ENCODE assay signal across 17 cellular contexts in genomic region chr13:29505950-29506349, GRCh38.
A peak's percentile ranks its signal among the peaks of the same experiment; 100 is the strongest.
DNase-seq lines count a peak whose midpoint lies in the region; ATAC-seq, FAIRE-seq and TF ChIP-seq lines count a peak whose summit lies in the region.
"Had no signal": no experiment of that assay in that cellular context is flagged by ENCODE, and none has a peak within 500 bp of the region (broad histone marks: within the 10 kb centered on the region; RNA-seq: fewer than 3 reads in every experiment).

No MANE protein-coding gene starts in this region.

- 88% methylated on average over 10 of the region's 10 CpGs; no CpG with 5 or more reads in 1 of the 2 experiments for WGBS in H1 (ENCODE audit: extremely low coverage in 1 of 2, insufficient coverage in 1 of 2, insufficient read length in 1 of 2, insufficient replicate concordance in 2 of 2, low coverage in 1 of 2, low lambda C conversion rate in 2 of 2, missing lambda C conversion rate in 1 of 2), 2 experiments

- H2BK20ac ChIP-seq in H1 (ENCODE audit: low read length) = no peak overlapping the region

- no peak overlapping the region for H3K4me2 ChIP-seq in KMS-11
- no peak overlapping the region for H3K4me2 ChIP-seq in H1 (ENCODE audit: insufficient read depth in 1 of 2, low read depth in 2 of 2, low read length in 2 of 2)

- H3K79me2 ChIP-seq in KMS-11 (ENCODE audit: insufficient read depth, low read depth) (no peaks in the 10 kb centered on the region), H1 (ENCODE audit: control insufficient read depth in 1 of 2, insufficient read depth in 2 of 2, low read length in 2 of 2) (no peaks in the 10 kb centered on the region)

- no peak overlapping the region for H2BK5ac ChIP-seq in H1 (ENCODE audit: low read depth, low read length)

- no peak overlapping the region for H3K56ac ChIP-seq in H1 (replicated peaks; ENCODE audit: insufficient read length, low read depth, low read length)

- no peak overlapping the region for H2AK5ac ChIP-seq in H1 (ENCODE audit: low read depth, low read length)

- H3K9me3 ChIP-seq in Caco-2 (no peaks in the 10 kb centered on the region), H1 (ENCODE audit: insufficient read depth in 2 of 2, low read depth in 1 of 2, low read length in 1 of 2) (no peaks in the 10 kb centered on the region), upper lobe of right lung (no peaks in the 10 kb centered on the region)
- H3K9me3 ChIP-seq: BE2C had no signal

- no peak for TF ChIP-seq POLR2A in H1 (IDR thresholded peaks at IDR 0.05; ENCODE audit: control extremely low read depth in 1 of 2, low read depth in 2 of 2, low read length in 2 of 2)

- no peaks in the 10 kb centered on the region for H3K79me1 ChIP-seq in H1 (ENCODE audit: low read depth, low read length)

- TF ChIP-seq EP300 in H1 (IDR thresholded peaks at IDR 0.05; ENCODE audit: borderline replicate concordance in 1 of 2, low read depth in 2 of 2, low read length in 2 of 2) = no peak

- peak overlapping the region; percentile 37 for H3K27ac Mint-ChIP-seq in Caco-2 (ENCODE audit: unreplicated experiment)
- H3K27ac Mint-ChIP-seq: CD4-positive, CD25-positive, alpha-beta regulatory T cell had no signal

- POLR2A ChIA-PET in Caco-2 (lab: Charles Lee) = no interaction called here
- POLR2A ChIA-PET in H1 (lab: Charles Lee; ENCODE audit: partially characterized antibody) = interaction anchor here (0.8 to 4.2 kb wide), 5 partner anchors 9 to 90 kb away, joined by 3 to 23 read pairs (median 5); partner anchors contain the start of gene SLC7A1

- H3K9ac ChIP-seq in KMS-11 (no peak overlapping the region), H1 (replicated peaks in 1 of 4; ENCODE audit: extremely low read depth in 1 of 4, low read depth in 3 of 4, low read length in 3 of 4) (no peak overlapping the region)
- H3K9ac ChIP-seq: GM23248 had no signal

- H3K14ac ChIP-seq in H1 (ENCODE audit: insufficient read length) = no peak overlapping the region

- CTCF ChIA-PET in Caco-2 (lab: Charles Lee) = no interaction called here
- CTCF ChIA-PET in H1 (lab: Charles Lee; ENCODE audit: partially characterized antibody) = interaction anchor here (0.9 to 17.8 kb wide), 6 partner anchors 12 to 208 kb away, joined by 3 to 210 read pairs (median 9); no protein-coding TSS in a partner anchor

- H3K36me3 Mint-ChIP-seq in Caco-2 (ENCODE audit: insufficient read depth, unreplicated experiment) = peaks cover 77% of the 10 kb centered on the region

- H3K27me3 Mint-ChIP-seq in Caco-2 (ENCODE audit: insufficient read depth, unreplicated experiment) = peaks cover 3% of the 10 kb centered on the region

- peaks cover 14% of the 10 kb centered on the region for H3K4me1 ChIP-seq in Caco-2
- H3K4me1 ChIP-seq in KMS-11 (ENCODE audit: low read depth, poor library complexity, severe bottlenecking) = peaks cover 25% of the 10 kb centered on the region
- no peaks in the 10 kb centered on the region for H3K4me1 ChIP-seq in H1 (replicated peaks in 1 of 4; ENCODE audit: control insufficient read depth in 3 of 4, insufficient read depth in 4 of 4, low read length in 3 of 4)
- H3K4me1 ChIP-seq in upper lobe of right lung = no peaks in the 10 kb centered on the region

- no peak overlapping the region for H3K18ac ChIP-seq in H1 (ENCODE audit: extremely low read depth, low read length)

- no peak overlapping the region for H4K91ac ChIP-seq in H1 (replicated peaks; ENCODE audit: insufficient read length, low read length)

- H4K5ac ChIP-seq in H1 (ENCODE audit: insufficient read length, low read depth, low read length) = no peak overlapping the region

- H2AFZ ChIP-seq in KMS-11 (ENCODE audit: low read depth) (no peak overlapping the region), H1 (ENCODE audit: low read length) (no peak overlapping the region)
- H2AFZ ChIP-seq: GM23248 had no signal

- H3K4me1 Mint-ChIP-seq in Caco-2 (ENCODE audit: low read depth, unreplicated experiment) = peaks cover 20% of the 10 kb centered on the region
- H3K4me1 Mint-ChIP-seq: CD8-positive, alpha-beta memory T cell had no signal

- DNase-seq in Caco-2 = no peak
- DNase-seq in H1 (ENCODE audit: low read depth in 1 of 2, low spot score in 2 of 2) = no peak
- peak; percentile 35 for DNase-seq in upper lobe of right lung
- no peak for DNase-seq in stimulated activated CD4-positive, alpha-beta T cell treated with anti-CD3 and anti-CD28 coated beads, Interleukin-2, amount 100 ng/mL, for 24 hours
- no peak for DNase-seq in dedifferentiated amniotic fluid mesenchymal stem cell (ENCODE audit: extremely low spot score)
- DNase-seq: BE2C; CD4-positive, CD25-positive, alpha-beta regulatory T cell; CD8-positive, alpha-beta memory T cell; COR-L47; GM23248; HCEC 1CT; HFFc6 had no signal

- no peak overlapping the region for H3K4ac ChIP-seq in H1 (replicated peaks; ENCODE audit: insufficient read length, low read depth, low read length)

- H3K23ac ChIP-seq in H1 (ENCODE audit: insufficient read length) = no peak overlapping the region

- BruUV-seq in Caco-2 (replicated peaks; lab: Mats Ljungman, UMichigan) = no TSS peak

- no peaks in the 10 kb centered on the region for H3K27me3 ChIP-seq in Caco-2 (replicated peaks; ENCODE audit: control insufficient read depth, insufficient read depth, low read length)
- H3K27me3 ChIP-seq in KMS-11 (ENCODE audit: insufficient read depth, low read depth) = no peaks in the 10 kb centered on the region
- no peaks in the 10 kb centered on the region; a peak in 1 of 7 replicates for H3K27me3 ChIP-seq in H1 (replicated peaks in 1 of 4; ENCODE audit: control insufficient read depth in 3 of 4, extremely low read depth in 1 of 4, insufficient read depth in 3 of 4, low read length in 3 of 4)
- H3K27me3 ChIP-seq in upper lobe of right lung = peaks cover 12% of the 10 kb centered on the region
- H3K27me3 ChIP-seq: BE2C had no signal

- no peak overlapping the region for H2BK15ac ChIP-seq in H1 (ENCODE audit: low read length)

- no peak overlapping the region for H3K4me3 Mint-ChIP-seq in Caco-2 (ENCODE audit: unreplicated experiment)
- H3K4me3 Mint-ChIP-seq: CD4-positive, CD25-positive, alpha-beta regulatory T cell; CD8-positive, alpha-beta memory T cell; HFFc6 had no signal

- H4K8ac ChIP-seq in H1 (ENCODE audit: extremely low read depth, insufficient read depth, low read length) = peak overlapping the region; percentile 5; the same call in 1 of the 2 replicates

- H3K23me2 ChIP-seq in H1 (ENCODE audit: low read depth, low read length) = no peaks in the 10 kb centered on the region

- no peaks in the 10 kb centered on the region for H4K20me1 ChIP-seq in KMS-11 (ENCODE audit: insufficient read depth)
- peaks cover 0 to 3% of the 10 kb centered on the region in 2 experiments for H4K20me1 ChIP-seq in H1 (replicated peaks in 1 of 2; ENCODE audit: control insufficient read depth in 1 of 2, insufficient read depth in 2 of 2, low read length in 2 of 2)

- no peak for ATAC-seq in upper lobe of right lung

- H3K27ac ChIP-seq in KMS-11 (0 out of 2 replicates have a peak overlapping the region, but pooled peaks have one; percentile 69), H1 (ENCODE audit: low read depth, low read length) (no peak overlapping the region), upper lobe of right lung (no peak overlapping the region)
- H3K27ac ChIP-seq: GM23248 had no signal

- no peak for FAIRE-seq in H1 (lab: Jason Lieb, UNC)
- FAIRE-seq: D721Med, G401.6, GM12891, H54 had no signal

- H3K36me3 ChIP-seq in Caco-2 (ENCODE audit: control insufficient read depth, insufficient read depth, low read length) = 0 out of 2 replicates have a peak, but pooled peaks cover 1% of the 10 kb centered on the region
- H3K36me3 ChIP-seq in KMS-11 (ENCODE audit: insufficient read depth) = no peaks in the 10 kb centered on the region
- 0 out of 8 replicates have a peak, but pooled peaks cover 0 to 3% (median 0%) of the 10 kb centered on the region in 4 experiments for H3K36me3 ChIP-seq in H1 (ENCODE audit: control insufficient read depth in 2 of 4, insufficient read depth in 4 of 4, low read length in 3 of 4)
- no peaks in the 10 kb centered on the region for H3K36me3 ChIP-seq in upper lobe of right lung

- no peak overlapping the region for H3K4me3 ChIP-seq in Caco-2 (ENCODE audit: low read depth, low read length)
- H3K4me3 ChIP-seq in KMS-11 (IDR thresholded peaks at IDR 0.05; ENCODE audit: insufficient read depth, low read depth, low read length) = no peak overlapping the region
- no peak overlapping the region for H3K4me3 ChIP-seq in H1 (ENCODE audit: extremely low read depth in 1 of 4, insufficient read depth in 2 of 4, low read depth in 3 of 4, low read length in 4 of 4)
- no peak overlapping the region for H3K4me3 ChIP-seq in upper lobe of right lung
- H3K4me3 ChIP-seq: GM23248 had no signal

- intact Hi-C loops in Caco-2 (cut with micrococcal nuclease; ENCODE audit: unreplicated experiment) = loop anchor here (5.0 kb wide), 1 partner anchor 86 kb away; no protein-coding TSS in a partner anchor
- intact Hi-C loops in upper lobe of right lung (cut with DNase I) = no loop called here

- no peak overlapping the region for H2BK120ac ChIP-seq in H1 (replicated peaks; ENCODE audit: low read depth, low read length)

- H3K9me3 Mint-ChIP-seq in Caco-2 (ENCODE audit: unreplicated experiment) = no peaks in the 10 kb centered on the region
- H3K9me3 Mint-ChIP-seq: CD4-positive, CD25-positive, alpha-beta regulatory T cell; CD8-positive, alpha-beta memory T cell; HFFc6 had no signal

- TF ChIP-seq CTCF in Caco-2 (IDR thresholded peaks at IDR 0.05; ENCODE audit: insufficient read depth in 1 of 2, low read depth in 1 of 2, low read length in 1 of 2, severe bottlenecking in 1 of 2, unreplicated experiment in 1 of 2) (no peak), KMS-11 (conservative IDR thresholded peaks at IDR 0.05; ENCODE audit: low read depth, low read length) (no peak), H1 (IDR thresholded peaks at IDR 0.05; ENCODE audit: control extremely low read depth in 1 of 3, insufficient read depth in 1 of 3, low read depth in 1 of 3, low read length in 3 of 3) (no peak), upper lobe of right lung (IDR thresholded peaks at IDR 0.05) (no peak)

- H2BK12ac ChIP-seq in H1 (ENCODE audit: low read depth, low read length) = no peak overlapping the region

- TF ChIP-seq RAD21 in H1 (IDR thresholded peaks at IDR 0.05 in 1 of 2, conservative IDR thresholded peaks at IDR 0.05 in 1 of 2; ENCODE audit: low read depth in 2 of 2, low read length in 2 of 2) = no peak

TF ChIP-seq in H1, 55 proteins besides CTCF, POLR2A, EP300 and RAD21:
- TF ChIP-seq EGR1 (IDR thresholded peaks at IDR 0.05; ENCODE audit: borderline replicate concordance, low read depth, low read length) = no peak
- TF ChIP-seq ASH2L (IDR thresholded peaks at IDR 0.05; ENCODE audit: low read length) = no peak
- TF ChIP-seq PHF8 (conservative IDR thresholded peaks at IDR 0.05; ENCODE audit: low read depth, low read length) = no peak
- no peak for TF ChIP-seq NANOG (IDR thresholded peaks at IDR 0.05; ENCODE audit: insufficient read depth, low read depth, low read length, poor library complexity, severe bottlenecking)
- no peak for TF ChIP-seq CHD2 (IDR thresholded peaks at IDR 0.05; ENCODE audit: low read length)
- no peak for TF ChIP-seq BRCA1 (IDR thresholded peaks at IDR 0.05; ENCODE audit: low read depth, low read length)
- TF ChIP-seq SIN3A (conservative IDR thresholded peaks at IDR 0.05 in 1 of 2, IDR thresholded peaks at IDR 0.05 in 1 of 2; ENCODE audit: low read depth in 1 of 2, low read length in 2 of 2) = no peak
